In genomic region chr17:29760279-29760721, GRCh38 we compare ENCODE assay signal across 1 cellular context.
TF ChIP-seq lines count a peak whose summit lies in the region.

No MANE protein-coding gene starts in this region.

TF ChIP-seq in GM23338, 12 proteins besides CTCF, POLR2A, EP300 and RAD21 (continued from another document):
- TF ChIP-seq REST (IDR thresholded peaks at IDR 0.05; ENCODE audit: unreplicated experiment) (no peak), NANOG (IDR thresholded peaks at IDR 0.05; ENCODE audit: borderline replicate concordance) (no peak)
